In genomic region chr18:62336618-62337017, GRCh38 we compare ENCODE assay signal across 25 cellular contexts. TPM values are rescaled to one million over a fixed set of nuclear protein-coding genes. Genes with fewer than 3 reads are reported as not detected.
"Had no signal": no experiment of that assay in that cellular context is flagged by ENCODE, and none has a peak within 500 bp of the region (broad histone marks: within the 10 kb centered on the region; RNA-seq: fewer than 3 reads in every experiment).

No MANE protein-coding gene starts in this region.

- H3K36me3 Mint-ChIP-seq: memory B cell; natural killer cell; stimulated activated memory B cell treated with anti-CD40 and anti-IgM and Interleukin-4, amounts not matched to agents 10 μg/mL and 1 μg/mL and 100 μg/mL, for 72 hours; type B pancreatic cell had no signal

- DNase-seq: cortex of kidney; effector memory CD8-positive, alpha-beta T cell; erythroblast; esophagus squamous epithelium; hypothalamus; immature natural killer cell; left ventricle myocardium superior; lower lobe of right lung; natural killer cell; occipital lobe; ovary; posterior cingulate gyrus; psoas muscle; right cardiac atrium; spleen; stimulated activated CD4-positive, alpha-beta T cell treated with anti-CD3 and anti-CD28 coated beads, Interleukin-4, amount 100 ng/mL, for 4 hours; stimulated activated naive CD8-positive, alpha-beta T cell treated with anti-CD3 and anti-CD28 coated beads, Interleukin-15, Interleukin-2, amounts not matched to agents 100 U/mL and 50 U/mL, for 24 hours; substantia nigra; testis; tibial artery had no signal

- H3K4me3 ChIP-seq: esophagus squamous epithelium, lower lobe of right lung, ovary, psoas muscle, skin epidermis, spleen, testis, tibial artery had no signal

- H3K27me3 ChIP-seq: ovary, testis had no signal

- H3K9me3 ChIP-seq: esophagus squamous epithelium, lower lobe of right lung, ovary, psoas muscle, spleen, testis, tibial artery had no signal

- H3K27ac Mint-ChIP-seq: effector memory CD8-positive, alpha-beta T cell; immature natural killer cell; memory B cell; natural killer cell; stimulated activated memory B cell treated with anti-CD40 and anti-IgM and Interleukin-4, amounts not matched to agents 10 μg/mL and 1 μg/mL and 100 μg/mL, for 72 hours; type B pancreatic cell had no signal

- H3K36me3 ChIP-seq: esophagus squamous epithelium, lower lobe of right lung, ovary, spleen, tibial artery had no signal

- H3K27ac ChIP-seq: esophagus squamous epithelium, lower lobe of right lung, ovary, psoas muscle, skin epidermis, spleen, testis, tibial artery had no signal

- ATAC-seq: effector memory CD8-positive, alpha-beta T cell; left ventricle myocardium superior; lower lobe of right lung; natural killer cell; psoas muscle; right cardiac atrium; stimulated activated memory B cell treated with anti-CD40 and anti-IgM and Interleukin-4, amounts not matched to agents 10 μg/mL and 1 μg/mL and 100 μg/mL, for 72 hours; stimulated activated naive CD8-positive, alpha-beta T cell treated with anti-CD3 and anti-CD28 coated beads, Interleukin-15, Interleukin-2, amounts not matched to agents 100 U/mL and 50 U/mL, for 24 hours had no signal

- H3K4me1 ChIP-seq: psoas muscle, tibial artery had no signal

- H3K4me3 Mint-ChIP-seq: effector memory CD8-positive, alpha-beta T cell; immature natural killer cell; memory B cell; natural killer cell; stimulated activated memory B cell treated with anti-CD40 and anti-IgM and Interleukin-4, amounts not matched to agents 10 μg/mL and 1 μg/mL and 100 μg/mL, for 72 hours; type B pancreatic cell had no signal

- H3K9me3 Mint-ChIP-seq: effector memory CD8-positive, alpha-beta T cell; immature natural killer cell; memory B cell; natural killer cell; stimulated activated memory B cell treated with anti-CD40 and anti-IgM and Interleukin-4, amounts not matched to agents 10 μg/mL and 1 μg/mL and 100 μg/mL, for 72 hours; type B pancreatic cell had no signal

RNA-seq across cellular contexts. Expression of gene TNFRSF11A, which starts 11.5 kb away (rescaled TPM):
- polyA plus RNA-seq: neural cell had no signal
